14 cellular contexts compared by ENCODE assay signal in genomic region chr20:62516345-62516744, GRCh38. TPM values are rescaled to one million over a fixed set of nuclear protein-coding genes. Genes with fewer than 3 reads are reported as not detected.
DNase-seq lines count a peak whose midpoint lies in the region; ATAC-seq and TF ChIP-seq lines count a peak whose summit lies in the region.
"Had no signal": no experiment of that assay in that cellular context is flagged by ENCODE, and none has a peak within 500 bp of the region (broad histone marks: within the 10 kb centered on the region; RNA-seq: fewer than 3 reads in every experiment).

No MANE protein-coding gene starts in this region.

- no peaks in the 10 kb centered on the region for H3F3A ChIP-seq in GM23338 (replicated peaks; ENCODE audit: low read depth)

- DNase-seq in GM23338 (ENCODE audit: low spot score) (peak; percentile 52), M059J (ENCODE audit: low read depth) (peak; percentile 46), cardiac fibroblast (ENCODE audit: low read depth in 2 of 2) (no peak), nephron progenitor cell (no peak), NCI-H2081 treated with DMSO at 0.1 percent for 48 hours (lab: John Stamatoyannopoulos, UW) (no peak), SW480 (ENCODE audit: low spot score) (no peak)
- no peak for DNase-seq in activated CD4-positive, alpha-beta T cell treated with anti-CD3 and anti-CD28 coated beads, Interleukin-2, amount 50 U/mL, for 1 hour
- DNase-seq: DMS153; NCI-H2029; stimulated activated CD4-positive, alpha-beta T cell treated with anti-CD3 and anti-CD28 coated beads, Interleukin-2, amount 100 ng/mL, for 24 hours; stimulated activated naive CD4-positive, alpha-beta T cell treated with Interleukin-2 at 50 U/mL for 16 hours had no signal

- H3K4me2 ChIP-seq in GM23338: no peak overlapping the region

- H3K79me2 ChIP-seq in GM23338 (replicated peaks; ENCODE audit: insufficient read depth): no peaks in the 10 kb centered on the region

- no peak overlapping the region for H3K27ac ChIP-seq in GM23338 (ENCODE audit: low read depth)
- H3K27ac ChIP-seq: SJSA1 had no signal

- H3K27me3 ChIP-seq in GM23338 (ENCODE audit: insufficient read depth): no peaks in the 10 kb centered on the region

- H3K27ac Mint-ChIP-seq in GM23338 (no peak overlapping the region), nephron progenitor cell (no peak overlapping the region)

- H3K4me1 Mint-ChIP-seq in GM23338 (no peaks in the 10 kb centered on the region; the same call in 2 of the 3 replicates), nephron progenitor cell (peaks cover 38% of the 10 kb centered on the region)

- H4K20me1 ChIP-seq in GM23338 (replicated peaks; ENCODE audit: insufficient read depth): no peaks in the 10 kb centered on the region

- no peaks in the 10 kb centered on the region for H3K4me1 ChIP-seq in GM23338 (ENCODE audit: insufficient read depth)
- H3K4me1 ChIP-seq: SJSA1 had no signal

- H3K4me3 ChIP-seq in GM23338 (no peak overlapping the region), cardiac fibroblast (replicated peaks in 1 of 2; ENCODE audit: low read depth in 2 of 2, low read length in 2 of 2) (no peak overlapping the region)
- H3K4me3 ChIP-seq: SJSA1 had no signal

- H3K9me3 Mint-ChIP-seq in GM23338 (no peaks in the 10 kb centered on the region), nephron progenitor cell (no peaks in the 10 kb centered on the region)

- H3K36me3 ChIP-seq in GM23338 (ENCODE audit: insufficient read depth): no peaks in the 10 kb centered on the region
- H3K36me3 ChIP-seq: SJSA1 had no signal

- peak; percentile 65 for ATAC-seq in GM23338
- no peak for ATAC-seq in HG02852 (IDR thresholded peaks at IDR 0.05; ENCODE audit: unreplicated experiment)

- H3K27me3 Mint-ChIP-seq in GM23338 (ENCODE audit: insufficient read depth, low read depth, poor library complexity) (peaks cover 6% of the 10 kb centered on the region), nephron progenitor cell (ENCODE audit: low read depth, poor library complexity) (peaks cover 11% of the 10 kb centered on the region)

- H3K36me3 Mint-ChIP-seq in GM23338 (ENCODE audit: low read depth) (no peaks in the 10 kb centered on the region), nephron progenitor cell (ENCODE audit: low read depth) (no peaks in the 10 kb centered on the region)

- peak in 1 of 2 experiments; percentile 48; a peak in 3 of 4 replicates for TF ChIP-seq CTCF in GM23338 (conservative IDR thresholded peaks at IDR 0.05; ENCODE audit: low read depth in 2 of 2)
- peak; percentile 38 for TF ChIP-seq CTCF in cardiac fibroblast (IDR thresholded peaks at IDR 0.05; ENCODE audit: low read depth, low read length)
- TF ChIP-seq CTCF in nephron progenitor cell (IDR thresholded peaks at IDR 0.05): peak; percentile 49

- no peak overlapping the region for H2AFZ ChIP-seq in GM23338

- H3K4me3 Mint-ChIP-seq in GM23338 (no peak overlapping the region), nephron progenitor cell (no peak overlapping the region)

- no peaks in the 10 kb centered on the region for H3K9me2 ChIP-seq in GM23338 (ENCODE audit: insufficient read depth)

TF ChIP-seq in GM23338, 12 proteins besides CTCF, POLR2A, EP300 and RAD21 (continues in another document):
- TF ChIP-seq CREB1 (CRISPR knock-in tag; IDR thresholded peaks at IDR 0.05; ENCODE audit: low read depth): no peak
- no peak for TF ChIP-seq ETS1 (IDR thresholded peaks at IDR 0.05)
- no peak for TF ChIP-seq JUNB (IDR thresholded peaks at IDR 0.05; ENCODE audit: unreplicated experiment)
- no peak for TF ChIP-seq ZNF462 (CRISPR knock-in tag; IDR thresholded peaks at IDR 0.05)
- no peak for TF ChIP-seq EZH2 (IDR thresholded peaks at IDR 0.05; ENCODE audit: low read depth, unreplicated experiment)
- TF ChIP-seq NANOG (IDR thresholded peaks at IDR 0.05; ENCODE audit: borderline replicate concordance): no peak

RNA-seq across cellular contexts. Expression of gene GATA5, which starts 40.5 kb away (rescaled TPM):
- 0.73 and 1.2 TPM in 2 replicates for total RNA-seq in GM23338 (2014; rRNA removed; shearing (Covaris generic))
- polyA plus RNA-seq in GM23338 (2016; fragmentation: Nextera tagmentation; extraction: Ambion mirVana): 0.31 and 0.60 TPM in 2 replicates
- total RNA-seq in M059J (2014; rRNA removed; shearing (Covaris generic)): not detected in 2 replicates
- total RNA-seq: osteoblast, SJSA1 had no signal

Comparison
In these comparisons a context has a peak if more than half of its experiments do, and no peak if none do; other contexts are left out.
1. DNase-seq: peak in GM23338 (single experiment) and M059J (single experiment); none in cardiac fibroblast (0 of 2), nephron progenitor cell (single experiment), NCI-H2081 treated with DMSO at 0.1 percent for 48 hours (single experiment), SW480 (single experiment) and activated CD4-positive, alpha-beta T cell treated with anti-CD3 and anti-CD28 coated beads, Interleukin-2, amount 50 U/mL, for 1 hour (single experiment).